In genomic region chr1:235105051-235106043, GRCh38 we compare ENCODE assay signal across 8 cellular contexts. TPM values are rescaled to one million over a fixed set of nuclear protein-coding genes. Genes with fewer than 3 reads are reported as not detected.
A peak's percentile ranks its signal among the peaks of the same experiment; 100 is the strongest.
DNase-seq lines count a peak whose midpoint lies in the region; ATAC-seq and TF ChIP-seq lines count a peak whose summit lies in the region.

No MANE protein-coding gene starts in this region.

- H3K36me3 Mint-ChIP-seq in activated naive CD8-positive, alpha-beta T cell treated with anti-CD3 and anti-CD28 coated beads for 36 hours = peaks cover 38% of the 10 kb centered on the region
- peaks cover 34 to 35% of the 10 kb centered on the region in 2 donors for H3K36me3 Mint-ChIP-seq in CD14-positive monocyte

- intact Hi-C loops in CD14-positive monocyte (cut with micrococcal nuclease) = loop anchor here in 1 of 2 donors (10.0 kb wide), 1 partner anchor 309 kb away; no protein-coding TSS in a partner anchor

- TF ChIP-seq CTCF in CD14-positive monocyte (IDR thresholded peaks at IDR 0.05) (no peak), omental fat pad (IDR thresholded peaks at IDR 0.05) (no peak)

- H3K27me3 Mint-ChIP-seq in activated naive CD8-positive, alpha-beta T cell treated with anti-CD3 and anti-CD28 coated beads for 36 hours = peaks cover 10% of the 10 kb centered on the region
- peaks cover 2 to 8% (median 3%) of the 10 kb centered on the region in 3 donors for H3K27me3 Mint-ChIP-seq in CD14-positive monocyte (ENCODE audit: low read depth in 3 of 3)

- no peaks in the 10 kb centered on the region for H3K9me3 Mint-ChIP-seq in activated naive CD8-positive, alpha-beta T cell treated with anti-CD3 and anti-CD28 coated beads for 36 hours
- H3K9me3 Mint-ChIP-seq in CD14-positive monocyte = no peaks in the 10 kb centered on the region

- H3K4me1 Mint-ChIP-seq in activated naive CD8-positive, alpha-beta T cell treated with anti-CD3 and anti-CD28 coated beads for 36 hours = peaks cover 28% of the 10 kb centered on the region
- H3K4me1 Mint-ChIP-seq in CD14-positive monocyte = peaks cover 22% of the 10 kb centered on the region

- no peak overlapping the region for H3K4me3 Mint-ChIP-seq in activated naive CD8-positive, alpha-beta T cell treated with anti-CD3 and anti-CD28 coated beads for 36 hours
- H3K4me3 Mint-ChIP-seq in CD14-positive monocyte = no peak overlapping the region

- ATAC-seq in GM18499 (IDR thresholded peaks at IDR 0.05; ENCODE audit: insufficient read depth, unreplicated experiment) = peak; percentile 71
- peak; percentile 75 for ATAC-seq in GM21528 (IDR thresholded peaks at IDR 0.05; ENCODE audit: low FRiP score, unreplicated experiment)
- peak; percentile 84 for ATAC-seq in HG03571 (IDR thresholded peaks at IDR 0.05; ENCODE audit: unreplicated experiment)
- ATAC-seq in omental fat pad (ENCODE audit: low FRiP score) = no peak

- DNase-seq in activated naive CD8-positive, alpha-beta T cell treated with anti-CD3 and anti-CD28 coated beads for 36 hours = no peak
- DNase-seq in ureter (ENCODE audit: low spot score) (peak; percentile 27), CD14-positive monocyte (ENCODE audit: low spot score) (no peak), omental fat pad (ENCODE audit: low spot score) (no peak), activated gamma-delta T cell treated with Interleukin-2 at 50 U/mL for 16 hours (no peak)

- peak overlapping the region; percentile 87 for H3K27ac Mint-ChIP-seq in activated naive CD8-positive, alpha-beta T cell treated with anti-CD3 and anti-CD28 coated beads for 36 hours
- H3K27ac Mint-ChIP-seq in CD14-positive monocyte = no peak overlapping the region

RNA-seq across cellular contexts. Expression of gene TOMM20, which starts 23.3 kb away (rescaled TPM):
- 100 to 1,000 TPM; 131 to 150 TPM for total RNA-seq in activated naive CD8-positive, alpha-beta T cell treated with anti-CD3 and anti-CD28 coated beads for 36 hours
- total RNA-seq in ureter = 104 TPM
- polyA plus RNA-seq in CD14-positive monocyte = 10 to 100 TPM; 31.5 to 34.8 TPM
- total RNA-seq in omental fat pad = 10 to 100 TPM; 73.6 to 91.7 (median 83.0) TPM

RNA-seq across cellular contexts. Expression of gene RBM34, which starts 55.7 kb away (rescaled TPM):
- total RNA-seq in activated naive CD8-positive, alpha-beta T cell treated with anti-CD3 and anti-CD28 coated beads for 36 hours = 100 to 1,000 TPM; 143 to 156 TPM
- total RNA-seq in ureter (67.0 TPM), omental fat pad (10 to 100 TPM; 34.0 to 39.3 (median 36.5) TPM)
- 10 to 100 TPM; 20.5 to 25.7 TPM for polyA plus RNA-seq in CD14-positive monocyte
